Comparison of ENCODE assay signal across 12 cellular contexts in the genomic region with DNA sequence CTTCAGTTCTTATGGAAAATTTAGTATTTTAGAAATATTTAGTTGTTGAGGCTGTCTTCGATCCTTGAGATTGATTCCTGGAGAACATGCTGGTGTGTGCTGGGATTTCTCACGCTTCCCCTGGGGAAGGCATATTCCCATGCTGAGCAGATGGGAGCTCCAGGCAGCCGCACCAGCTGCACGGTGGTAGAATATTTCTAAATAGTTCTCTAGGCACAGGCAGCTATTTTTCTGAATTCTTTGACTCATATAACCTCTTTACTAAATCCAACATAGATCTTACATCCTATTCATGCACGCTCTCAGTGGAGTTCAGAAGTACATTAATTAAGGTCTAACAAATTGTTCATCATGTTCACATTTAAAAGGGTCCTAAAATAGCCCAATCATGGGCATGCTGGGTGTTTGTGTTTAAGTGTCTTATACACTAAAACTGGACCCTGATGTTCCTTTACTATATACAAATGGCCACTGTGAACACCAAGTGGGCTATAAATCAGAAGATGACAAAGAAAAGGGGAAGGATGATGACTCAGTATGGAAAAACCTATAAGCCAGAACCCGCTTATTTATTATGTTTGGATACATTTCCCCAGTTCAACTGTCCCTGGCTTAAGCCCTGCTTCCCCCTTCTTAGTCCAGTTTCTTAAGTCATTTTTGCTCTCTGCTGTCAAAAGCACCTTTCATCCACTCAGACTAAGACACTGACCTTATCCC.
DNase-seq lines count a peak whose midpoint lies in the region; ATAC-seq and TF ChIP-seq lines count a peak whose summit lies in the region.
"Had no signal": no experiment of that assay in that cellular context is flagged by ENCODE, and none has a peak within 500 bp of the region (broad histone marks: within the 10 kb centered on the region; RNA-seq: fewer than 3 reads in every experiment).

No MANE protein-coding gene starts in this region.

- H3K4me3 ChIP-seq in fibroblast of the aortic adventitia (ENCODE audit: low read depth, low read length) (no peak overlapping the region), transverse colon (no peak overlapping the region), upper lobe of right lung (no peak overlapping the region)
- H3K4me3 ChIP-seq: cardiac muscle cell, gastrocnemius medialis had no signal

- TF ChIP-seq EP300 in transverse colon (IDR thresholded peaks at IDR 0.05; ENCODE audit: low read depth) = no peak

- ATAC-seq in upper lobe of right lung = no peak
- ATAC-seq in GM18867 (IDR thresholded peaks at IDR 0.05; ENCODE audit: unreplicated experiment) = no peak
- ATAC-seq: gastrocnemius medialis had no signal

- TF ChIP-seq CTCF in fibroblast of the aortic adventitia (IDR thresholded peaks at IDR 0.05; ENCODE audit: insufficient read depth, low read length) = no peak
- no peak for TF ChIP-seq CTCF in transverse colon (IDR thresholded peaks at IDR 0.05)
- TF ChIP-seq CTCF in upper lobe of right lung (IDR thresholded peaks at IDR 0.05) = no peak

- peak overlapping the region; percentile 11 to 53 (median 30) for H3K27ac ChIP-seq in transverse colon
- no peak overlapping the region for H3K27ac ChIP-seq in upper lobe of right lung
- H3K27ac ChIP-seq: cardiac muscle cell, gastrocnemius medialis had no signal

- 73 to 74% methylated on average over 5 to 6 of the region's 6 CpGs for WGBS in transverse colon (ENCODE audit: low coverage in 1 of 2), 2 donors

- H3K9me3 ChIP-seq in transverse colon = no peaks in the 10 kb centered on the region
- H3K9me3 ChIP-seq in upper lobe of right lung = no peaks in the 10 kb centered on the region
- H3K9me3 ChIP-seq: gastrocnemius medialis had no signal

- in situ Hi-C loops in transverse colon (cut with MboI; ENCODE audit: low pct_ligation_motif_present in 1 of 4, low pct_unique_long_range_greater_than_20kb in 1 of 4, low sequenced_read_pairs in 3 of 4) = no loop called here

- intact Hi-C loops in transverse colon (cut with DNase I; ENCODE audit: low total_unique reads) (no loop called here), upper lobe of right lung (cut with DNase I) (no loop called here)

- H3K4me1 ChIP-seq in transverse colon (peaks cover 0 to 20% (median 10%) of the 10 kb centered on the region in 4 donors), upper lobe of right lung (no peaks in the 10 kb centered on the region)
- H3K4me1 ChIP-seq: gastrocnemius medialis had no signal

- DNase-seq in NCI-H2227 treated with DMSO at 0.1 percent for 48 hours (lab: John Stamatoyannopoulos, UW) (peak; percentile 38), NCI-H2227 (lab: John Stamatoyannopoulos, UW; ENCODE audit: unreplicated experiment) (no peak), RPMI7951 (ENCODE audit: low read depth) (peak; percentile 77), fibroblast of the aortic adventitia (ENCODE audit: low read depth) (peak; percentile 86), transverse colon (no peak), amygdala (lab: John Stamatoyannopoulos, UW) (no peak), upper lobe of right lung (no peak)
- DNase-seq: gastrocnemius medialis; nucleus accumbens; stimulated activated naive CD4-positive, alpha-beta T cell treated with Interleukin-2 at 50 U/mL for 16 hours had no signal

- no peaks in the 10 kb centered on the region for H3K36me3 ChIP-seq in transverse colon
- no peaks in the 10 kb centered on the region for H3K36me3 ChIP-seq in upper lobe of right lung
- H3K36me3 ChIP-seq: cardiac muscle cell, gastrocnemius medialis had no signal

- no peak for TF ChIP-seq POLR2A in transverse colon (IDR thresholded peaks at IDR 0.05)

- H3K27me3 ChIP-seq in transverse colon (no peaks in the 10 kb centered on the region), upper lobe of right lung (no peaks in the 10 kb centered on the region)
- H3K27me3 ChIP-seq: cardiac muscle cell, gastrocnemius medialis had no signal

Comparison
In these comparisons a context has a peak if more than half of its experiments do, and no peak if none do; other contexts are left out.
1. DNase-seq: peak in NCI-H2227 treated with DMSO at 0.1 percent for 48 hours (single experiment), RPMI7951 (single experiment) and fibroblast of the aortic adventitia (single experiment); none in NCI-H2227 (single experiment), transverse colon (single experiment), amygdala (0 of 56) and upper lobe of right lung (single experiment).